In genomic region chr12:71594214-71594948, GRCh38 we compare ENCODE assay signal across 13 cellular contexts.
DNase-seq lines count a peak whose midpoint lies in the region; ATAC-seq and TF ChIP-seq lines count a peak whose summit lies in the region.
"Had no signal": no experiment of that assay in that cellular context is flagged by ENCODE, and none has a peak within 500 bp of the region (broad histone marks: within the 10 kb centered on the region; RNA-seq: fewer than 3 reads in every experiment).

No MANE protein-coding gene starts in this region.

- H3K27me3 ChIP-seq in SK-N-SH (ENCODE audit: insufficient read depth) (no peaks in the 10 kb centered on the region), endocrine pancreas (ENCODE audit: control insufficient read depth, insufficient read depth, low read length) (no peaks in the 10 kb centered on the region), subcutaneous abdominal adipose tissue (ENCODE audit: control insufficient read depth in 5 of 5, insufficient read depth in 4 of 5, low read length in 5 of 5) (peaks cover 0 to 20% (median 0%) of the 10 kb centered on the region in 5 donors)

- peak; percentile 14 for DNase-seq in SK-N-SH
- DNase-seq in NCI-H69 (lab: John Stamatoyannopoulos, UW): peak; percentile 70
- no peak for DNase-seq in activated CD4-positive, alpha-beta T cell treated with anti-CD3 and anti-CD28 coated beads, Interleukin-2, amount 50 U/mL, for 48 hours
- DNase-seq: activated CD8-positive, alpha-beta memory T cell treated with anti-CD3 and anti-CD28 coated beads, Interleukin-2, amount 10 ng/mL, durations not matched to agents 7 days and 5 days; DND-41; naive thymus-derived CD8-positive, alpha-beta T cell; upper lobe of right lung had no signal

- H3K4me2 ChIP-seq in SK-N-SH: no peak overlapping the region
- H3K4me2 ChIP-seq: smooth muscle cell had no signal

- WGBS in SK-N-SH (ENCODE audit: low lambda C conversion rate): 72% methylated on average over 5 of the region's 5 CpGs

- TF ChIP-seq CTCF in SK-N-SH (IDR thresholded peaks at IDR 0.05): no peak

- POLR2A ChIA-PET in SK-N-SH (lab: Yijun Ruan, JAX): no interaction called here

- H3K79me2 ChIP-seq in SK-N-SH (ENCODE audit: insufficient read depth): no peaks in the 10 kb centered on the region

- H3K4me3 ChIP-seq in SK-N-SH (ENCODE audit: low read depth in 2 of 2, low read length in 1 of 2) (no peak overlapping the region), endocrine pancreas (ENCODE audit: control insufficient read depth, insufficient read depth, low read length) (peak overlapping the region; percentile 34), subcutaneous abdominal adipose tissue (ENCODE audit: low read depth in 1 of 5, low read length in 5 of 5) (peak overlapping the region in 4 of 5 donors; percentile 39 to 62 (median 40))
- H3K4me3 ChIP-seq: smooth muscle cell, upper lobe of right lung had no signal

- no peaks in the 10 kb centered on the region for H3K9me3 ChIP-seq in SK-N-SH
- H3K9me3 ChIP-seq in endocrine pancreas (ENCODE audit: control insufficient read depth, low read length): no peaks in the 10 kb centered on the region
- H3K9me3 ChIP-seq in subcutaneous abdominal adipose tissue (ENCODE audit: control insufficient read depth in 5 of 5, low read length in 5 of 5): no peaks in the 10 kb centered on the region
- H3K9me3 ChIP-seq: upper lobe of right lung had no signal

- no peak for TF ChIP-seq RAD21 in SK-N-SH (IDR thresholded peaks at IDR 0.05; ENCODE audit: low read length)

- no peaks in the 10 kb centered on the region for H4K20me1 ChIP-seq in SK-N-SH (ENCODE audit: insufficient read depth)

- ATAC-seq in SK-N-SH treated with all-trans-retinoic acid at 6 μM for 48 hours (no peak; the same call in 2 of the 3 replicates), HG03025 (IDR thresholded peaks at IDR 0.05; ENCODE audit: low FRiP score, unreplicated experiment) (no peak), GM21717 (IDR thresholded peaks at IDR 0.05; ENCODE audit: unreplicated experiment) (no peak)
- ATAC-seq: activated CD8-positive, alpha-beta memory T cell treated with anti-CD3 and anti-CD28 coated beads, Interleukin-2, amount 10 ng/mL, durations not matched to agents 7 days and 5 days; naive thymus-derived CD8-positive, alpha-beta T cell; upper lobe of right lung had no signal

- H3K4me1 ChIP-seq in SK-N-SH (ENCODE audit: control insufficient read depth in 1 of 2, insufficient read depth in 2 of 2, low read depth in 1 of 2, low read length in 1 of 2) (no peaks in the 10 kb centered on the region), endocrine pancreas (ENCODE audit: control insufficient read depth, insufficient read depth, low read length) (no peaks in the 10 kb centered on the region), subcutaneous abdominal adipose tissue (ENCODE audit: control insufficient read depth in 5 of 5, insufficient read depth in 5 of 5, low read length in 5 of 5) (peaks cover 0 to 3% (median 0%) of the 10 kb centered on the region in 5 donors)
- H3K4me1 ChIP-seq: upper lobe of right lung had no signal

- CTCF ChIA-PET in SK-N-SH (lab: Yijun Ruan, JAX): interaction anchor here (0.6 to 1.4 kb wide), 5 partner anchors 10 to 178 kb away, joined by 3 to 5 read pairs (median 3); no protein-coding TSS in a partner anchor

- TF ChIP-seq EP300 in SK-N-SH (IDR thresholded peaks at IDR 0.05; ENCODE audit: borderline replicate concordance in 1 of 2, low read depth in 1 of 2, low read length in 1 of 2): no peak

- H3F3A ChIP-seq in SK-N-SH (replicated peaks; ENCODE audit: insufficient read depth): no peaks in the 10 kb centered on the region

- no peak overlapping the region for H2AFZ ChIP-seq in SK-N-SH (ENCODE audit: low read depth)

- H3K9ac ChIP-seq in SK-N-SH (no peak overlapping the region), endocrine pancreas (ENCODE audit: control insufficient read depth, insufficient read depth, low read length) (no peak overlapping the region), subcutaneous abdominal adipose tissue (ENCODE audit: low read length in 5 of 5) (peak overlapping the region in 1 of 5 donors; percentile 26)

- H3K9me2 ChIP-seq in SK-N-SH: no peaks in the 10 kb centered on the region

- H3K27ac ChIP-seq in SK-N-SH (ENCODE audit: low read depth in 2 of 2, low read length in 1 of 2): no peak overlapping the region
- H3K27ac ChIP-seq in subcutaneous abdominal adipose tissue (ENCODE audit: low read depth, low read length): no peak overlapping the region
- H3K27ac ChIP-seq: upper lobe of right lung had no signal

- H3K36me3 ChIP-seq in SK-N-SH (replicated peaks in 1 of 2; ENCODE audit: control insufficient read depth in 1 of 2, insufficient read depth in 2 of 2, low read length in 1 of 2): no peaks in the 10 kb centered on the region
- H3K36me3 ChIP-seq in endocrine pancreas (ENCODE audit: control insufficient read depth, insufficient read depth, low read length): no peaks in the 10 kb centered on the region
- no peaks in the 10 kb centered on the region for H3K36me3 ChIP-seq in subcutaneous abdominal adipose tissue (ENCODE audit: control insufficient read depth in 5 of 5, insufficient read depth in 5 of 5, low read length in 5 of 5)
- H3K36me3 ChIP-seq: upper lobe of right lung had no signal

TF ChIP-seq in SK-N-SH, 30 proteins besides CTCF, POLR2A, EP300 and RAD21:
- TF ChIP-seq TAF1 (IDR thresholded peaks at IDR 0.05; ENCODE audit: borderline replicate concordance, low read depth, low read length) (no peak), NFIC (IDR thresholded peaks at IDR 0.05; ENCODE audit: borderline replicate concordance) (peak; percentile 43)

TF ChIP-seq in SK-N-SH treated with all-trans-retinoic acid at 6 μM for 48 hours, 23 proteins besides CTCF, POLR2A, EP300 and RAD21 (continues in another document):
- TF ChIP-seq ISL1 (CRISPR knock-in tag; IDR thresholded peaks at IDR 0.05) (no peak), ARNTL (CRISPR knock-in tag; IDR thresholded peaks at IDR 0.05; ENCODE audit: borderline replicate concordance, low read depth) (no peak), GLIS3 (CRISPR knock-in tag; IDR thresholded peaks at IDR 0.05) (no peak), CSDC2 (CRISPR knock-in tag; IDR thresholded peaks at IDR 0.05) (no peak), PPARA (CRISPR knock-in tag; IDR thresholded peaks at IDR 0.05; ENCODE audit: borderline replicate concordance) (no peak), TOX (CRISPR knock-in tag; IDR thresholded peaks at IDR 0.05; ENCODE audit: borderline replicate concordance) (no peak), CSRNP3 (CRISPR knock-in tag; IDR thresholded peaks at IDR 0.05) (no peak), BACH2 (CRISPR knock-in tag; IDR thresholded peaks at IDR 0.05; ENCODE audit: borderline replicate concordance) (no peak), ZC3H10 (CRISPR knock-in tag; IDR thresholded peaks at IDR 0.05) (no peak), SNAI2 (CRISPR knock-in tag; IDR thresholded peaks at IDR 0.05) (no peak), ZFP30 (CRISPR knock-in tag; IDR thresholded peaks at IDR 0.05) (no peak), TCF4 (CRISPR knock-in tag; IDR thresholded peaks at IDR 0.05; ENCODE audit: borderline replicate concordance) (no peak), PATZ1 (CRISPR knock-in tag; IDR thresholded peaks at IDR 0.05; ENCODE audit: borderline replicate concordance) (no peak), ZNF70 (CRISPR knock-in tag; IDR thresholded peaks at IDR 0.05) (no peak)

Comparison
In these comparisons a context has a peak if more than half of its experiments do, and no peak if none do; other contexts are left out.
1. DNase-seq: peak in SK-N-SH (single experiment) and NCI-H69 (single experiment); none in activated CD4-positive, alpha-beta T cell treated with anti-CD3 and anti-CD28 coated beads, Interleukin-2, amount 50 U/mL, for 48 hours (0 of 2).
2. H3K4me3 ChIP-seq: peak in endocrine pancreas (single experiment) and subcutaneous abdominal adipose tissue (4 of 5); none in SK-N-SH (0 of 2).